22 cellular contexts compared by ENCODE assay signal in genomic region chr6:20954325-20954724, GRCh38.
DNase-seq lines count a peak whose midpoint lies in the region; ATAC-seq, FAIRE-seq and TF ChIP-seq lines count a peak whose summit lies in the region.
"Had no signal": no experiment of that assay in that cellular context is flagged by ENCODE, and none has a peak within 500 bp of the region (broad histone marks: within the 10 kb centered on the region; RNA-seq: fewer than 3 reads in every experiment).

No MANE protein-coding gene starts in this region.

- H3K4me2 ChIP-seq in HepG2 (ENCODE audit: low read depth, low read length) = no peak overlapping the region

- FAIRE-seq in HepG2 (lab: Jason Lieb, UNC) = no peak
- FAIRE-seq: GM12891 had no signal

- no peak overlapping the region for H3K9ac ChIP-seq in HepG2 (ENCODE audit: insufficient read depth, low read depth, low read length)

- no TSS peak for BruUV-seq in HepG2 (replicated peaks; lab: Mats Ljungman, UMichigan)

- POLR2A ChIA-PET in HepG2 (lab: Yijun Ruan, JAX) = no interaction called here

- no peak for ATAC-seq in HepG2
- ATAC-seq in stimulated activated effector memory CD8-positive, alpha-beta T cell treated with anti-CD3 and anti-CD28 coated beads, Interleukin-12 subunit alpha, Interleukin-12 subunit beta, amount 100 ng/mL, for 72 hours = no peak
- ATAC-seq: activated CD4-positive, CD25-positive, alpha-beta regulatory T cell treated with anti-CD3 and anti-CD28 coated beads, Interleukin-2, amount 50 U/mL, for 24 hours; activated CD8-positive, alpha-beta T cell treated with anti-CD3 and anti-CD28 coated beads, Interleukin-2, amount 10 ng/mL, durations not matched to agents 7 days and 5 days; foreskin keratinocyte had no signal

- no peaks in the 10 kb centered on the region for H3K27me3 ChIP-seq in HepG2 (ENCODE audit: control insufficient read depth in 1 of 2, insufficient read depth in 2 of 2, low read length in 2 of 2)
- H3K27me3 ChIP-seq: foreskin keratinocyte, sigmoid colon had no signal

- H3K9me3 Mint-ChIP-seq in stimulated activated effector memory CD8-positive, alpha-beta T cell treated with anti-CD3 and anti-CD28 coated beads, Interleukin-12 subunit alpha, Interleukin-12 subunit beta, amount 100 ng/mL, for 72 hours = no peaks in the 10 kb centered on the region
- H3K9me3 Mint-ChIP-seq in type B pancreatic cell = no peaks in the 10 kb centered on the region
- H3K9me3 Mint-ChIP-seq: activated naive CD4-positive, alpha-beta T cell treated with anti-CD3 and anti-CD28 coated beads, Interleukin-2, amount 10 ng/mL, durations not matched to agents 7 days and 5 days; CD4-positive, CD25-positive, alpha-beta regulatory T cell had no signal

- H3K27ac Mint-ChIP-seq in stimulated activated effector memory CD8-positive, alpha-beta T cell treated with anti-CD3 and anti-CD28 coated beads, Interleukin-12 subunit alpha, Interleukin-12 subunit beta, amount 100 ng/mL, for 72 hours = no peak overlapping the region
- H3K27ac Mint-ChIP-seq in type B pancreatic cell = no peak overlapping the region
- H3K27ac Mint-ChIP-seq: activated CD8-positive, alpha-beta T cell treated with anti-CD3 and anti-CD28 coated beads, Interleukin-2, amount 10 ng/mL, durations not matched to agents 7 days and 5 days; activated naive CD4-positive, alpha-beta T cell treated with anti-CD3 and anti-CD28 coated beads, Interleukin-2, amount 10 ng/mL, durations not matched to agents 7 days and 5 days had no signal

- TF ChIP-seq EP300 in HepG2 (IDR thresholded peaks at IDR 0.05; ENCODE audit: low read depth in 2 of 2, low read length in 2 of 2) (no peak), HepG2 (CRISPR knock-in tag; IDR thresholded peaks at IDR 0.05; ENCODE audit: borderline replicate concordance) (no peak)

- TF ChIP-seq CTCF in HepG2 (CRISPR knock-in tag; IDR thresholded peaks at IDR 0.05) (no peak), type B pancreatic cell (conservative IDR thresholded peaks at IDR 0.05) (no peak)

- H3K4me1 ChIP-seq in HepG2 (ENCODE audit: insufficient read depth, low read length) = no peaks in the 10 kb centered on the region
- H3K4me1 ChIP-seq: sigmoid colon had no signal

- no peak overlapping the region for H3K27ac ChIP-seq in HepG2 (ENCODE audit: extremely low read length, insufficient read depth, low read length)
- H3K27ac ChIP-seq: foreskin keratinocyte, sigmoid colon had no signal

- H2AFZ ChIP-seq in HepG2 (ENCODE audit: low read length) = no peak overlapping the region

- no peaks in the 10 kb centered on the region for H3K9me3 ChIP-seq in HepG2 (ENCODE audit: low read length)
- H3K9me3 ChIP-seq: sigmoid colon had no signal

- H3K36me3 ChIP-seq in HepG2 (replicated peaks in 1 of 2; ENCODE audit: control insufficient read depth in 1 of 2, insufficient read depth in 2 of 2, low read length in 2 of 2) = peaks cover 3 to 7% of the 10 kb centered on the region in 2 experiments; a peak in 3 of 5 replicates

- H3K4me1 Mint-ChIP-seq in stimulated activated effector memory CD8-positive, alpha-beta T cell treated with anti-CD3 and anti-CD28 coated beads, Interleukin-12 subunit alpha, Interleukin-12 subunit beta, amount 100 ng/mL, for 72 hours = no peaks in the 10 kb centered on the region
- H3K4me1 Mint-ChIP-seq in type B pancreatic cell (ENCODE audit: unreplicated experiment) = peaks cover 18% of the 10 kb centered on the region
- H3K4me1 Mint-ChIP-seq: activated naive CD4-positive, alpha-beta T cell treated with anti-CD3 and anti-CD28 coated beads, Interleukin-2, amount 10 ng/mL, durations not matched to agents 7 days and 5 days had no signal

- no peaks in the 10 kb centered on the region for H4K20me1 ChIP-seq in HepG2 (ENCODE audit: insufficient read depth, low read length)

- H3K4me3 Mint-ChIP-seq in stimulated activated effector memory CD8-positive, alpha-beta T cell treated with anti-CD3 and anti-CD28 coated beads, Interleukin-12 subunit alpha, Interleukin-12 subunit beta, amount 100 ng/mL, for 72 hours = no peak overlapping the region
- no peak overlapping the region for H3K4me3 Mint-ChIP-seq in type B pancreatic cell
- H3K4me3 Mint-ChIP-seq: activated CD8-positive, alpha-beta T cell treated with anti-CD3 and anti-CD28 coated beads, Interleukin-2, amount 10 ng/mL, durations not matched to agents 7 days and 5 days; activated naive CD4-positive, alpha-beta T cell treated with anti-CD3 and anti-CD28 coated beads, Interleukin-2, amount 10 ng/mL, durations not matched to agents 7 days and 5 days; CD4-positive, CD25-positive, alpha-beta regulatory T cell had no signal

- peak; percentile 76 for DNase-seq in DMS53 (lab: John Stamatoyannopoulos, UW)
- peak; percentile 88 for DNase-seq in NCI-H1417 treated with DMSO at 0.1 percent for 48 hours (lab: John Stamatoyannopoulos, UW)
- DNase-seq in NCI-H510A treated with DMSO at 0.1 percent for 48 hours (lab: John Stamatoyannopoulos, UW) = peak; percentile 89
- peak; percentile 19 for DNase-seq in kidney tubule cell (ENCODE audit: low spot score)
- no peak for DNase-seq in HepG2 (ENCODE audit: low spot score)
- DNase-seq in epidermal melanocyte (ENCODE audit: insufficient read length, low spot score) = no peak
- no peak for DNase-seq in stimulated activated effector memory CD8-positive, alpha-beta T cell treated with anti-CD3 and anti-CD28 coated beads, Interleukin-12 subunit alpha, Interleukin-12 subunit beta, amount 100 ng/mL, for 72 hours (ENCODE audit: low spot score in 2 of 2)
- DNase-seq in type B pancreatic cell (ENCODE audit: extremely low spot score, unreplicated experiment) = no peak
- DNase-seq: activated CD8-positive, alpha-beta T cell treated with anti-CD3 and anti-CD28 coated beads, Interleukin-2, amount 10 ng/mL, durations not matched to agents 7 days and 5 days; activated naive CD4-positive, alpha-beta T cell treated with anti-CD3 and anti-CD28 coated beads, Interleukin-2, amount 10 ng/mL, durations not matched to agents 7 days and 5 days; activated T-cell treated with anti-CD3 and anti-CD28 coated beads, Interleukin-2, amount 50 U/mL, for 1 hour; CD4-positive, CD25-positive, alpha-beta regulatory T cell; DMS79; foreskin keratinocyte; mammary epithelial cell; NCI-H226; RPMI8226; sigmoid colon; stimulated activated naive CD4-positive, alpha-beta T cell; T1000 had no signal

- H3K79me2 ChIP-seq in HepG2 (ENCODE audit: insufficient read depth, low read length) = no peaks in the 10 kb centered on the region

- intact Hi-C loops in HepG2 (cut with micrococcal nuclease; ENCODE audit: unreplicated experiment) = loop anchor here (5.0 kb wide), 1 partner anchor 633 kb away; no protein-coding TSS in a partner anchor

- H3K4me3 ChIP-seq in HepG2 (replicated peaks in 1 of 3; ENCODE audit: insufficient read depth in 1 of 3, low read depth in 2 of 3, low read length in 3 of 3) = no peak overlapping the region
- H3K4me3 ChIP-seq: sigmoid colon had no signal

- H3K27me3 Mint-ChIP-seq in type B pancreatic cell = no peaks in the 10 kb centered on the region
- H3K27me3 Mint-ChIP-seq: activated naive CD4-positive, alpha-beta T cell treated with anti-CD3 and anti-CD28 coated beads, Interleukin-2, amount 10 ng/mL, durations not matched to agents 7 days and 5 days; CD4-positive, CD25-positive, alpha-beta regulatory T cell had no signal

- WGBS in HepG2 (ENCODE audit: low lambda C conversion rate) = 83% methylated on average over 2 of the region's 2 CpGs

- no peak for TF ChIP-seq POLR2A in HepG2 (IDR thresholded peaks at IDR 0.05; ENCODE audit: insufficient read depth in 1 of 2, low read depth in 2 of 2, low read length in 2 of 2)

- no peak for TF ChIP-seq RAD21 in HepG2 (CRISPR knock-in tag; IDR thresholded peaks at IDR 0.05)

- in situ Hi-C loops in HepG2 (cut with HindIII; ENCODE audit: extremely low pct_ligation_motif_present, low pct_unique_long_range_greater_than_20kb) = no loop called here

- CTCF ChIA-PET in HepG2 (lab: Yijun Ruan, JAX; ENCODE audit: low intra/inter-chr PET ratio, low total read pairs) = no interaction called here

- peaks cover 22% of the 10 kb centered on the region for H3K36me3 Mint-ChIP-seq in stimulated activated effector memory CD8-positive, alpha-beta T cell treated with anti-CD3 and anti-CD28 coated beads, Interleukin-12 subunit alpha, Interleukin-12 subunit beta, amount 100 ng/mL, for 72 hours
- peaks cover 2% of the 10 kb centered on the region for H3K36me3 Mint-ChIP-seq in type B pancreatic cell

TF ChIP-seq in HepG2, 621 proteins besides CTCF, POLR2A, EP300 and RAD21:
- TF ChIP-seq ZNF18 (CRISPR knock-in tag; IDR thresholded peaks at IDR 0.05; ENCODE audit: insufficient replicate concordance) = no peak
- TF ChIP-seq GTF2F1 (IDR thresholded peaks at IDR 0.05; ENCODE audit: low read length) = no peak
- TF ChIP-seq RNF2 (conservative IDR thresholded peaks at IDR 0.05; ENCODE audit: low read depth) = no peak
- no peak for TF ChIP-seq ZNF513 (CRISPR knock-in tag; conservative IDR thresholded peaks at IDR 0.05)
- no peak for TF ChIP-seq NR2F6 (IDR thresholded peaks at IDR 0.05)
- no peak for TF ChIP-seq NR2F6 (CRISPR knock-in tag; IDR thresholded peaks at IDR 0.05)
- no peak for TF ChIP-seq CBX5 (CRISPR knock-in tag; IDR thresholded peaks at IDR 0.05; ENCODE audit: borderline replicate concordance)
- no peak for TF ChIP-seq SRSF1 (optimal IDR thresholded peaks at IDR 0.05; ENCODE audit: low read depth, low read length)
- TF ChIP-seq FOXK2 (IDR thresholded peaks at IDR 0.05) = no peak

Comparison
In these comparisons a context has a peak if more than half of its experiments do, and no peak if none do; other contexts are left out.
1. DNase-seq: peak in DMS53 (single experiment), NCI-H1417 treated with DMSO at 0.1 percent for 48 hours (single experiment), NCI-H510A treated with DMSO at 0.1 percent for 48 hours (single experiment) and kidney tubule cell (single experiment); none in HepG2 (single experiment), epidermal melanocyte (single experiment), stimulated activated effector memory CD8-positive, alpha-beta T cell treated with anti-CD3 and anti-CD28 coated beads, Interleukin-12 subunit alpha, Interleukin-12 subunit beta, amount 100 ng/mL, for 72 hours (0 of 2) and type B pancreatic cell (single experiment).